In genomic region chr15:97087337-97087736, GRCh38 we compare ENCODE assay signal across 24 cellular contexts.
"Had no signal": no experiment of that assay in that cellular context is flagged by ENCODE, and none has a peak within 500 bp of the region (broad histone marks: within the 10 kb centered on the region; RNA-seq: fewer than 3 reads in every experiment).

No MANE protein-coding gene starts in this region.

- H3K4me1 ChIP-seq: body of pancreas, foreskin keratinocyte, left ventricle myocardium inferior, testis had no signal

- H3K4me3 Mint-ChIP-seq: activated CD4-positive, alpha-beta memory T cell treated with anti-CD3 and anti-CD28 coated beads, Interleukin-2, amount 10 ng/mL, durations not matched to agents 7 days and 5 days; activated naive CD4-positive, alpha-beta T cell treated with anti-CD3 and anti-CD28 coated beads, Interleukin-2, amount 10 ng/mL, durations not matched to agents 7 days and 5 days; activated T-cell treated with anti-CD3 and anti-CD28 coated beads, Interleukin-2, amount 50 U/mL, for 72 hours; dendritic cell treated with granulocyte-macrophage colony-stimulating factor and Interleukin-4, amounts not matched to agents 40 ng/mL and 50 ng/mL, for 4 days; immature natural killer cell; mesothelial cell of epicardium; natural killer cell had no signal

- H3K4me1 Mint-ChIP-seq: activated CD4-positive, alpha-beta memory T cell treated with anti-CD3 and anti-CD28 coated beads, Interleukin-2, amount 10 ng/mL, durations not matched to agents 7 days and 5 days; activated naive CD4-positive, alpha-beta T cell treated with anti-CD3 and anti-CD28 coated beads, Interleukin-2, amount 10 ng/mL, durations not matched to agents 7 days and 5 days; immature natural killer cell; natural killer cell had no signal

- H3K27me3 Mint-ChIP-seq: activated CD4-positive, alpha-beta memory T cell treated with anti-CD3 and anti-CD28 coated beads, Interleukin-2, amount 10 ng/mL, durations not matched to agents 7 days and 5 days; activated naive CD4-positive, alpha-beta T cell treated with anti-CD3 and anti-CD28 coated beads, Interleukin-2, amount 10 ng/mL, durations not matched to agents 7 days and 5 days; progenitor cell of endocrine pancreas had no signal

- H3K27ac Mint-ChIP-seq: activated CD4-positive, alpha-beta memory T cell treated with anti-CD3 and anti-CD28 coated beads, Interleukin-2, amount 10 ng/mL, durations not matched to agents 7 days and 5 days; activated naive CD4-positive, alpha-beta T cell treated with anti-CD3 and anti-CD28 coated beads, Interleukin-2, amount 10 ng/mL, durations not matched to agents 7 days and 5 days; activated T-cell treated with anti-CD3 and anti-CD28 coated beads, Interleukin-2, amount 50 U/mL, for 72 hours; dendritic cell treated with granulocyte-macrophage colony-stimulating factor and Interleukin-4, amounts not matched to agents 40 ng/mL and 50 ng/mL, for 4 days; immature natural killer cell; mesothelial cell of epicardium; natural killer cell; progenitor cell of endocrine pancreas had no signal

- ATAC-seq: activated T-cell treated with anti-CD3 and anti-CD28 coated beads, Interleukin-2, amount 50 U/mL, for 72 hours; body of pancreas; foreskin keratinocyte; natural killer cell had no signal

- H3K4me3 ChIP-seq: body of pancreas, cardiac muscle cell, hepatocyte, left ventricle myocardium inferior, sigmoid colon, testis had no signal

- H3K36me3 ChIP-seq: cardiac muscle cell, left ventricle myocardium inferior, sigmoid colon had no signal

- H3K9me3 Mint-ChIP-seq: dendritic cell treated with granulocyte-macrophage colony-stimulating factor and Interleukin-4, amounts not matched to agents 40 ng/mL and 50 ng/mL, for 4 days; mesothelial cell of epicardium had no signal

- H3K36me3 Mint-ChIP-seq: activated naive CD4-positive, alpha-beta T cell treated with anti-CD3 and anti-CD28 coated beads, Interleukin-2, amount 10 ng/mL, durations not matched to agents 7 days and 5 days; immature natural killer cell; mesothelial cell of epicardium; natural killer cell had no signal

- H3K9me3 ChIP-seq: body of pancreas, left ventricle myocardium inferior, sigmoid colon, testis had no signal

- DNase-seq: activated CD4-positive, alpha-beta memory T cell treated with anti-CD3 and anti-CD28 coated beads, Interleukin-2, amount 10 ng/mL, durations not matched to agents 7 days and 5 days; activated CD4-positive, alpha-beta T cell treated with anti-CD3 and anti-CD28 coated beads for 48 hours; activated effector memory CD4-positive, alpha-beta T cell treated with Interleukin-2 at 50 U/mL for 16 hours; activated naive CD4-positive, alpha-beta T cell treated with anti-CD3 and anti-CD28 coated beads, Interleukin-2, amount 10 ng/mL, durations not matched to agents 7 days and 5 days; activated T-cell treated with anti-CD3 and anti-CD28 coated beads, Interleukin-2, amount 50 U/mL, for 72 hours; body of pancreas; effector CD4-positive, alpha-beta T cell; foreskin keratinocyte; immature natural killer cell; kidney glomerular epithelial cell; left ventricle myocardium inferior; natural killer cell; retina; sigmoid colon; stimulated activated CD4-positive, alpha-beta T cell treated with anti-CD3 and anti-CD28 coated beads, Interleukin-4, amount 100 ng/mL, for 1 hour; stimulated activated naive CD4-positive, alpha-beta T cell; T-helper 2 cell; testis; trophoblast cell had no signal

- H3K27me3 ChIP-seq: cardiac muscle cell, foreskin keratinocyte, sigmoid colon, testis had no signal

- H3K27ac ChIP-seq: body of pancreas, cardiac muscle cell, foreskin keratinocyte, hepatocyte, left ventricle myocardium inferior, sigmoid colon, testis had no signal
